ENCODE assay signal across 9 cellular contexts in the genomic region with DNA sequence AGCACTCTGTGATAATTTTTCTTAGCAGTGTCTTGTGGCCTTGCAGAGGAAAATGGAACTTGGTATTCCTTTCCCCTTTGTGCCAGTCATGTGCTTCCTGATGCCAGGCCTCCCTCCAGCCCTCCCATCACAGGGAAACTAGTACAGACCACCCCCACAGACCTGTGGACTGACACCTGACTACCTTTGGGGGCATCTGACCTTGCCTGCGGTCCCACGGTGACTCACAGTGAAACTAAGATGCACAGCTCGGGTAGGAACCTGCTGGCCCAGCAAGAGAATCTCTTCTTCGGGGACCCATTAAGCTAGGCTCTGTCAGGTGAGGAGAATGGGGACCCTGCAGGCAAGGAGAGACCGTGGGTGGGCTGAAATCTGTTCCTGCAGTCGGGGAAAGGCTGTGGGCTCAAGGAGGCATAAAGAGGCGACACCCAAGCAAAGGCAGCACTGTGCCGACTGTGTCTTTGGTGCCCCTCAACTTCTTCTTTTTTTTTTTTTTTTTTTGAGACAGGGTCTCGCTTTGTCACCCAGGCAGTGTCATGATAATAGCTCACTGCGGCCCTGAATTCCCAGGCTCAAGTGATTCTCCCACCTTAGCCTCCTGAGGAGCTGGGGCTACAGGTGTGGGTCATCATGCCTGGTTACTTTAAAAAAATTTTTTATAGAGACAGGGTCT. TPM values are rescaled to one million over a fixed set of nuclear protein-coding genes. Genes with fewer than 3 reads are reported as not detected.
DNase-seq lines count a peak whose midpoint lies in the region; ATAC-seq, FAIRE-seq and TF ChIP-seq lines count a peak whose summit lies in the region.
"Had no signal": no experiment of that assay in that cellular context is flagged by ENCODE, and none has a peak within 500 bp of the region (broad histone marks: within the 10 kb centered on the region; RNA-seq: fewer than 3 reads in every experiment).

No MANE protein-coding gene starts in this region.

- peak overlapping the region; percentile 29; the same call in 1 of the 2 replicates for H3K9ac ChIP-seq in SU-DHL-6 (ENCODE audit: low read length)

- no peaks in the 10 kb centered on the region; the same call in 2 of the 3 replicates for H3K36me3 Mint-ChIP-seq in GM23338 (ENCODE audit: low read depth)
- no peaks in the 10 kb centered on the region for H3K36me3 Mint-ChIP-seq in natural killer cell treated with Interleukin-12 subunit alpha and Interleukin-12 subunit beta and Interleukin-15 and Interleukin-18, amount 100 ng/mL, for 72 hours
- H3K36me3 Mint-ChIP-seq in activated naive CD4-positive, alpha-beta T cell treated with anti-CD3 and anti-CD28 coated beads for 36 hours (ENCODE audit: low read depth): no peaks in the 10 kb centered on the region
- H3K36me3 Mint-ChIP-seq: naive thymus-derived CD8-positive, alpha-beta T cell had no signal

- peak; percentile 36; the same call in 2 of the 3 replicates for ATAC-seq in GM23338
- peak in 2 of 4 donors; percentile 22 to 27 for ATAC-seq in pancreas
- no peak for ATAC-seq in natural killer cell treated with Interleukin-12 subunit alpha and Interleukin-12 subunit beta and Interleukin-15 and Interleukin-18, amount 100 ng/mL, for 72 hours

- H3K9me2 ChIP-seq in GM23338 (ENCODE audit: insufficient read depth) (no peaks in the 10 kb centered on the region), SU-DHL-6 (replicated peaks; ENCODE audit: insufficient read depth, low read length) (no peaks in the 10 kb centered on the region)

- H3K4me3 ChIP-seq in GM23338: no peak overlapping the region
- H3K4me3 ChIP-seq in SU-DHL-6 (ENCODE audit: insufficient read depth, low read length, poor library complexity, severe bottlenecking): no peak overlapping the region
- no peak overlapping the region for H3K4me3 ChIP-seq in pancreas

- H3K27me3 ChIP-seq in GM23338 (ENCODE audit: insufficient read depth) (no peaks in the 10 kb centered on the region), SU-DHL-6 (ENCODE audit: low read length) (no peaks in the 10 kb centered on the region), pancreas (no peaks in the 10 kb centered on the region)

- no peaks in the 10 kb centered on the region for H3F3A ChIP-seq in GM23338 (replicated peaks; ENCODE audit: low read depth)
- H3F3A ChIP-seq in SU-DHL-6 (ENCODE audit: insufficient read depth): 0 out of 2 replicates have a peak, but pooled peaks cover 3% of the 10 kb centered on the region

- WGBS in pancreas, 2 donors: 82 to 87% methylated on average over 10 of the region's 10 CpGs

- CTCF ChIA-PET in activated naive CD4-positive, alpha-beta T cell treated with anti-CD3 and anti-CD28 coated beads for 36 hours (lab: Charles Lee): interaction anchor here (1.4 kb wide), 1 partner anchor 19 kb away, joined by 11 read pairs; no protein-coding TSS in a partner anchor

- H3K27ac Mint-ChIP-seq in GM23338: no peak overlapping the region
- no peak overlapping the region for H3K27ac Mint-ChIP-seq in natural killer cell treated with Interleukin-12 subunit alpha and Interleukin-12 subunit beta and Interleukin-15 and Interleukin-18, amount 100 ng/mL, for 72 hours
- no peak overlapping the region for H3K27ac Mint-ChIP-seq in activated naive CD4-positive, alpha-beta T cell treated with anti-CD3 and anti-CD28 coated beads for 36 hours

- peak; percentile 84 for FAIRE-seq in GM12892 (lab: Jason Lieb, UNC)
- no peak for FAIRE-seq in pancreas (lab: Jason Lieb, UNC)

- intact Hi-C loops in pancreas (cut with DNase I): no loop called here
- intact Hi-C loops in activated naive CD4-positive, alpha-beta T cell treated with anti-CD3 and anti-CD28 coated beads for 36 hours (cut with micrococcal nuclease): no loop called here

- H3K4me2 ChIP-seq in GM23338 (no peak overlapping the region), SU-DHL-6 (ENCODE audit: low read depth, low read length, poor library complexity, severe bottlenecking) (peak overlapping the region; percentile 53)

- H3K27ac ChIP-seq in GM23338 (ENCODE audit: low read depth): no peak overlapping the region
- peak overlapping the region; percentile 72 for H3K27ac ChIP-seq in SU-DHL-6 (ENCODE audit: low read depth, low read length)
- H3K27ac ChIP-seq in pancreas: peak overlapping the region in 3 of 4 donors; percentile 31 to 87 (median 80)

- no peak for TF ChIP-seq CTCF in GM23338 (conservative IDR thresholded peaks at IDR 0.05; ENCODE audit: low read depth in 2 of 2)
- TF ChIP-seq CTCF in SU-DHL-6 (IDR thresholded peaks at IDR 0.05; ENCODE audit: insufficient read depth, low read length, poor library complexity, severe bottlenecking): no peak
- TF ChIP-seq CTCF in pancreas (IDR thresholded peaks at IDR 0.05): no peak

- H3K27me3 Mint-ChIP-seq in GM23338 (ENCODE audit: insufficient read depth, low read depth, poor library complexity): peaks cover 18% of the 10 kb centered on the region
- H3K27me3 Mint-ChIP-seq in natural killer cell treated with Interleukin-12 subunit alpha and Interleukin-12 subunit beta and Interleukin-15 and Interleukin-18, amount 100 ng/mL, for 72 hours: peaks cover 11 to 17% of the 10 kb centered on the region in 2 donors
- H3K27me3 Mint-ChIP-seq in activated naive CD4-positive, alpha-beta T cell treated with anti-CD3 and anti-CD28 coated beads for 36 hours (ENCODE audit: low read depth): no peaks in the 10 kb centered on the region

- H3K4me1 ChIP-seq in GM23338 (ENCODE audit: insufficient read depth) (no peaks in the 10 kb centered on the region), pancreas (peaks cover 13 to 39% (median 20%) of the 10 kb centered on the region in 3 donors)

- H3K9me3 Mint-ChIP-seq in GM23338: peaks cover 11% of the 10 kb centered on the region
- no peaks in the 10 kb centered on the region for H3K9me3 Mint-ChIP-seq in natural killer cell treated with Interleukin-12 subunit alpha and Interleukin-12 subunit beta and Interleukin-15 and Interleukin-18, amount 100 ng/mL, for 72 hours
- no peaks in the 10 kb centered on the region for H3K9me3 Mint-ChIP-seq in activated naive CD4-positive, alpha-beta T cell treated with anti-CD3 and anti-CD28 coated beads for 36 hours
- H3K9me3 Mint-ChIP-seq: naive thymus-derived CD8-positive, alpha-beta T cell had no signal

- H3K79me2 ChIP-seq in GM23338 (replicated peaks; ENCODE audit: insufficient read depth) (no peaks in the 10 kb centered on the region), SU-DHL-6 (ENCODE audit: insufficient read depth, low read length) (no peaks in the 10 kb centered on the region)

- H3K36me3 ChIP-seq in GM23338 (ENCODE audit: insufficient read depth) (no peaks in the 10 kb centered on the region), SU-DHL-6 (ENCODE audit: low read length) (no peaks in the 10 kb centered on the region), pancreas (no peaks in the 10 kb centered on the region)

- H4K20me1 ChIP-seq in GM23338 (replicated peaks; ENCODE audit: insufficient read depth) (no peaks in the 10 kb centered on the region), SU-DHL-6 (ENCODE audit: low read depth, low read length) (no peaks in the 10 kb centered on the region)

- no peaks in the 10 kb centered on the region; the same call in 2 of the 3 replicates for H3K4me1 Mint-ChIP-seq in GM23338
- no peaks in the 10 kb centered on the region for H3K4me1 Mint-ChIP-seq in natural killer cell treated with Interleukin-12 subunit alpha and Interleukin-12 subunit beta and Interleukin-15 and Interleukin-18, amount 100 ng/mL, for 72 hours (ENCODE audit: low read depth in 2 of 2)
- no peaks in the 10 kb centered on the region for H3K4me1 Mint-ChIP-seq in activated naive CD4-positive, alpha-beta T cell treated with anti-CD3 and anti-CD28 coated beads for 36 hours (ENCODE audit: low read depth)

- H2AFZ ChIP-seq in GM23338: no peak overlapping the region; the same call in 1 of the 2 replicates
- no peak overlapping the region for H2AFZ ChIP-seq in SU-DHL-6 (ENCODE audit: low read depth, low read length, severe bottlenecking)

- H3K9me3 ChIP-seq in SU-DHL-6 (ENCODE audit: insufficient read depth, low read length): no peaks in the 10 kb centered on the region
- no peaks in the 10 kb centered on the region for H3K9me3 ChIP-seq in pancreas

- H3K4me3 Mint-ChIP-seq in GM23338: no peak overlapping the region
- H3K4me3 Mint-ChIP-seq in natural killer cell treated with Interleukin-12 subunit alpha and Interleukin-12 subunit beta and Interleukin-15 and Interleukin-18, amount 100 ng/mL, for 72 hours: no peak overlapping the region
- no peak overlapping the region for H3K4me3 Mint-ChIP-seq in activated naive CD4-positive, alpha-beta T cell treated with anti-CD3 and anti-CD28 coated beads for 36 hours

- TF ChIP-seq POLR2A in GM12892 (IDR thresholded peaks at IDR 0.05; ENCODE audit: low read depth, low read length): no peak

- DNase-seq in GM12892 (ENCODE audit: insufficient read length) (no peak), GM23338 (ENCODE audit: low spot score) (no peak), pancreas (peak in 1 of 6 donors; percentile 52), GDM1 (lab: John Stamatoyannopoulos, UW) (no peak), OCI-M2 (lab: John Stamatoyannopoulos, UW; ENCODE audit: unreplicated experiment) (no peak)
- DNase-seq in natural killer cell treated with Interleukin-12 subunit alpha and Interleukin-12 subunit beta and Interleukin-15 and Interleukin-18, amount 100 ng/mL, for 72 hours (ENCODE audit: low spot score): no peak
- no peak for DNase-seq in activated naive CD4-positive, alpha-beta T cell treated with anti-CD3 and anti-CD28 coated beads for 36 hours

RNA-seq across cellular contexts. Expression of a gene that starts 20.9 kb away (rescaled TPM):
- 18.4 TPM for polyA plus RNA-seq in GM12892 (2012; ENCODE audit: missing spikeins)
- total RNA-seq in GM23338 (2014; rRNA removed; shearing (Covaris generic)): 43.0 and 48.9 TPM in 2 replicates
- polyA plus RNA-seq in GM23338 (2016; fragmentation: Nextera tagmentation; extraction: Ambion mirVana): 3.6 and 4.0 TPM in 2 replicates
- total RNA-seq in pancreas: 10 to 100 TPM; 11.0 to 26.5 (median 14.8) TPM
- 10 to 100 TPM in 1 of 2 donors, 1 to 10 TPM in 1; 9.3 to 13.3 TPM for polyA plus RNA-seq in pancreas
- total RNA-seq in natural killer cell treated with Interleukin-12 subunit alpha and Interleukin-12 subunit beta and Interleukin-15 and Interleukin-18, amount 100 ng/mL, for 72 hours: 10 to 100 TPM; 44.6 to 63.5 TPM
- 10 to 100 TPM; 47.6 to 48.2 TPM for total RNA-seq in activated naive CD4-positive, alpha-beta T cell treated with anti-CD3 and anti-CD28 coated beads for 36 hours

RNA-seq across cellular contexts. Expression of a gene that starts 32.6 kb away (rescaled TPM):
- 17.4 TPM for polyA plus RNA-seq in GM12892 (2012; ENCODE audit: missing spikeins)
- 28.8 and 33.9 TPM in 2 replicates for total RNA-seq in GM23338 (2014; rRNA removed; shearing (Covaris generic))
- 10.1 and 11.4 TPM in 2 replicates for polyA plus RNA-seq in GM23338 (2016; fragmentation: Nextera tagmentation; extraction: Ambion mirVana)
- total RNA-seq in pancreas: 10 to 100 TPM; 22.6 to 56.8 (median 28.5) TPM
- 10 to 100 TPM in 1 of 2 donors, 1 to 10 TPM in 1; 5.9 to 24.5 TPM for polyA plus RNA-seq in pancreas
- total RNA-seq in natural killer cell treated with Interleukin-12 subunit alpha and Interleukin-12 subunit beta and Interleukin-15 and Interleukin-18, amount 100 ng/mL, for 72 hours: 10 to 100 TPM; 52.7 to 62.1 TPM
- total RNA-seq in activated naive CD4-positive, alpha-beta T cell treated with anti-CD3 and anti-CD28 coated beads for 36 hours: 10 to 100 TPM; 21.0 to 25.8 TPM

RNA-seq across cellular contexts. Expression of a gene that starts 53.7 kb away (rescaled TPM):
- 5.1 TPM for polyA plus RNA-seq in GM12892 (2012; ENCODE audit: missing spikeins)
- 0.31 TPM in 1 of 2 replicates, not detected in the other for total RNA-seq in GM23338 (2014; rRNA removed; shearing (Covaris generic))
- polyA plus RNA-seq in GM23338 (2016; fragmentation: Nextera tagmentation; extraction: Ambion mirVana) (0.48 and 0.64 TPM in 2 replicates), pancreas (1 to 10 TPM; 3.5 to 5.4 TPM)
- total RNA-seq in pancreas: 1 to 10 TPM; 1.5 to 2.8 (median 1.8) TPM
- 1 to 10 TPM; 3.0 to 3.1 TPM for total RNA-seq in natural killer cell treated with Interleukin-12 subunit alpha and Interleukin-12 subunit beta and Interleukin-15 and Interleukin-18, amount 100 ng/mL, for 72 hours
- total RNA-seq in activated naive CD4-positive, alpha-beta T cell treated with anti-CD3 and anti-CD28 coated beads for 36 hours: under 1 TPM in 1 of 2 experiments, not detected in 1; 0.25 TPM
